ENCODE assay signal across 8 cellular contexts in the genomic region with DNA sequence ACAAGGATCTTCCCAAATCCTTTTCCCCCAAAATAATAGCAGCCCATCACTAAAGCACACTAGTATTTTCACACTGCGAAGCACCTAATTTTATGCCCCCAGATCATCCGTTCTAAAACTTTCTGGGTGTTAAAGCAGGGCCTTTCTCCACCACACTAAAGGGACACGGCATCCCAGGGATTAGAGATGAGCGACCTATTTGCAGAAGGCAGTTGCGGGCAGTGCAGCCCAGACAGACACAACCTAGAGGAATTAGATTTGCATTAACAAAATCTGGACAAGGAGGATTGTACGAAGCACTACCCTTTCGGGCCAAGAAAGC. TPM values are rescaled to one million over a fixed set of nuclear protein-coding genes. Genes with fewer than 3 reads are reported as not detected.
A peak's percentile ranks its signal among the peaks of the same experiment; 100 is the strongest.
DNase-seq lines count a peak whose midpoint lies in the region; ATAC-seq, FAIRE-seq and TF ChIP-seq lines count a peak whose summit lies in the region.

No MANE protein-coding gene starts in this region.

- no peaks in the 10 kb centered on the region for H3K9me3 ChIP-seq in left lung

- H3K4me1 Mint-ChIP-seq in activated CD4-positive, alpha-beta T cell treated with anti-CD3 and anti-CD28 coated beads for 36 hours: peaks cover 15% of the 10 kb centered on the region

- peak overlapping the region; percentile 89 for H3K4me3 Mint-ChIP-seq in activated CD4-positive, alpha-beta T cell treated with anti-CD3 and anti-CD28 coated beads for 36 hours

- peaks cover 14% of the 10 kb centered on the region for H3K36me3 Mint-ChIP-seq in activated CD4-positive, alpha-beta T cell treated with anti-CD3 and anti-CD28 coated beads for 36 hours (ENCODE audit: low read depth)

- no peak for FAIRE-seq in GM12891 (lab: Jason Lieb, UNC)

- H3K27ac ChIP-seq in angular gyrus (ENCODE audit: low read depth, low read length) (peak overlapping the region; percentile 81), left lung (peak overlapping the region; percentile 89 to 91), temporal lobe (ENCODE audit: low read depth, low read length) (peak overlapping the region; percentile 90)

- CTCF ChIA-PET in activated CD4-positive, alpha-beta T cell treated with anti-CD3 and anti-CD28 coated beads for 36 hours (lab: Charles Lee): interaction anchor here (0.6 to 4.9 kb wide), 19 partner anchors 10 to 1304 kb away, joined by 3 to 53 read pairs (median 4); a partner anchor contains a TSS

- no peaks in the 10 kb centered on the region for H3K27me3 ChIP-seq in left lung

- no peak for DNase-seq in activated CD4-positive, alpha-beta T cell treated with anti-CD3 and anti-CD28 coated beads for 36 hours
- no peak for DNase-seq in activated CD4-positive, alpha-beta T cell treated with anti-CD3 and anti-CD28 coated beads, Interleukin-2, amount 50 U/mL, for 1 hour
- DNase-seq in left lung (no peak), GM12891 (ENCODE audit: insufficient read length, low spot score) (no peak)

- H3K27me3 Mint-ChIP-seq in activated CD4-positive, alpha-beta T cell treated with anti-CD3 and anti-CD28 coated beads for 36 hours: no peaks in the 10 kb centered on the region

- H3K9me3 Mint-ChIP-seq in activated CD4-positive, alpha-beta T cell treated with anti-CD3 and anti-CD28 coated beads for 36 hours (ENCODE audit: low read depth): no peaks in the 10 kb centered on the region

- peaks cover 0 to 13% of the 10 kb centered on the region in 2 donors for H3K36me3 ChIP-seq in left lung

- ATAC-seq in activated CD4-positive, alpha-beta T cell treated with anti-CD3 and anti-CD28 coated beads for 36 hours: peak; percentile 16
- no peak for ATAC-seq in left lung
- no peak for ATAC-seq in GM19351 (IDR thresholded peaks at IDR 0.05; ENCODE audit: unreplicated experiment)
- no peak for ATAC-seq in HG03432 (IDR thresholded peaks at IDR 0.05; ENCODE audit: unreplicated experiment)

- H3K4me3 ChIP-seq in left lung: peak overlapping the region; percentile 69 to 75

- peaks cover 0 to 9% of the 10 kb centered on the region in 2 donors for H3K4me1 ChIP-seq in left lung

- no peak for TF ChIP-seq POLR2A in GM12891 (IDR thresholded peaks at IDR 0.05; ENCODE audit: low read depth, low read length)

- intact Hi-C loops in activated CD4-positive, alpha-beta T cell treated with anti-CD3 and anti-CD28 coated beads for 36 hours (cut with DNase I, micrococcal nuclease): loop anchor here (1.0 to 5.0 kb wide), 8 partner anchors 22 to 1120 kb away; a partner anchor contains a TSS
- intact Hi-C loops in left lung (cut with DNase I): no loop called here

- H3K27ac Mint-ChIP-seq in activated CD4-positive, alpha-beta T cell treated with anti-CD3 and anti-CD28 coated beads for 36 hours: peak overlapping the region; percentile 96

- TF ChIP-seq CTCF in left lung (IDR thresholded peaks at IDR 0.05): no peak

- POLR2A ChIA-PET in activated CD4-positive, alpha-beta T cell treated with anti-CD3 and anti-CD28 coated beads for 36 hours (lab: Charles Lee): interaction anchor here (0.8 to 1.2 kb wide), 4 partner anchors 9 to 79 kb away, joined by 3 to 7 read pairs (median 4); a partner anchor contains a TSS

TF ChIP-seq in GM12891, 5 proteins besides CTCF, POLR2A, EP300 and RAD21:
- no peak for TF ChIP-seq POU2F2 (IDR thresholded peaks at IDR 0.05; ENCODE audit: low read depth, low read length)
- no peak for TF ChIP-seq POLR2AphosphoS5 (IDR thresholded peaks at IDR 0.05; ENCODE audit: low read depth, low read length)
- no peak for TF ChIP-seq SPI1 (IDR thresholded peaks at IDR 0.05; ENCODE audit: low read depth, low read length)
- no peak for TF ChIP-seq PAX5 (IDR thresholded peaks at IDR 0.05; ENCODE audit: insufficient read depth, low read length, severe bottlenecking)
- no peak for TF ChIP-seq TAF1 (IDR thresholded peaks at IDR 0.05; ENCODE audit: low read depth, low read length)

RNA-seq across cellular contexts. Expression of a gene that starts 0.4 kb away (rescaled TPM):
- 10 to 100 TPM in 1 of 2 experiments, 1 to 10 TPM in 1; 9.8 to 11.6 TPM for total RNA-seq in activated CD4-positive, alpha-beta T cell treated with anti-CD3 and anti-CD28 coated beads for 36 hours
- total RNA-seq in left lung (10 to 100 TPM in 1 of 2 donors, 1 to 10 TPM in 1; 7.2 to 10.1 TPM), temporal lobe (13.3 TPM)
- 4.7 TPM for polyA plus RNA-seq in GM12891 (2012; ENCODE audit: low read depth, missing spikeins)

RNA-seq across cellular contexts. Expression of a gene that starts 21.9 kb away (rescaled TPM):
- 10 to 100 TPM; 45.2 to 49.2 TPM for total RNA-seq in activated CD4-positive, alpha-beta T cell treated with anti-CD3 and anti-CD28 coated beads for 36 hours
- total RNA-seq in left lung (10 to 100 TPM; 55.3 to 56.8 TPM), temporal lobe (56.5 TPM)
- polyA plus RNA-seq in GM12891 (2012; ENCODE audit: low read depth, missing spikeins): 76.5 TPM

RNA-seq across cellular contexts. Expression of a gene that starts 22.1 kb away (rescaled TPM):
- 10 to 100 TPM; 45.8 to 47.4 TPM for total RNA-seq in activated CD4-positive, alpha-beta T cell treated with anti-CD3 and anti-CD28 coated beads for 36 hours
- total RNA-seq in left lung (10 to 100 TPM; 25.4 to 28.4 TPM), temporal lobe (42.0 TPM)
- 13.2 TPM for polyA plus RNA-seq in GM12891 (2012; ENCODE audit: low read depth, missing spikeins)

Comparison
In these comparisons a context has a peak if more than half of its experiments do, and no peak if none do; other contexts are left out.
1. intact Hi-C loops: an anchor here in activated CD4-positive, alpha-beta T cell treated with anti-CD3 and anti-CD28 coated beads for 36 hours (1.0 to 5.0 kb wide); none called in left lung.